In the genomic region with DNA sequence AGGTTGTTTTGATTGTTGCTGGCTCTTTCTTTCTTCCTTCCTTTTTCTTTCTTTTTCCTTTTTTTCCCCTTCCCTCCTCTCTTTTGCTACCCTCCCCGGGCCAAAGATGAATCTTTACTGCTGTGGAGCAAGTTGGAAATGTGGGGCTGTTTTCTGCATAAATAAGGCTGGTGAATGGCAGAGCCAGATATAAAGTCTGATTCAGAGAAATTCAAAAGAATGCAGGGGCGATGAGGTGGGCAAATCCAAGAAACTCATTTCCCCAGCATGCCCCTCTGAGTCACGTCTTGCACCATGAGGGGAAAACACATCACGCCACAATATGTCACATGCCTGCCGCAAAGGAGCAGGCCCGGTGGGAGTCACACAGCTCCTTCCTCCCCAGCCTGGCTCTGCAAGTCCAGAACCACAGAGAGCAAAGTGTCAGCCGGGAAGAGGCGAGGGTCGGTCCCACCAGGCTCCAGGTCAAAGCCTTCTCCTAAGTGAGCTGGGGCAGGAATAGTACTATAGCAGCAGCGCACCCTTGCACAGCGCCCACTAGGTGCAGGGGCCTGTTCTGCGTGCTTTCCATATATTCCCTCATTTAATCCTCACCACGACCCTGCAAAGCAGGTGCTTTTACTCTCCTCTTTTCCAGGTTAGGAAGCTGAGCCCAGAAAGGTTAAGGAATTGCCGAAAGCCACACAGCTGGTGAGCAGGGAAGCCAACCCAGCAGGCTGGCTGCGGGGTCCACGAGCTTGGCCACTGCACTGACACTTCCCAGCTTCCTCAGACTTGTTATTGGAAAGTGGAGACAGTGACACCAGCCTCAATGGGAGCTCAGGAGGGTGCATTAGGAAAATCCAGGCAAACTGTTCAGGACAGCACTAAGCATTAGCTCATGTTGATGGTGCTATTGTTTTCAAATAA, we compare ENCODE assay signal across 1 cellular context.
TF ChIP-seq lines count a peak whose summit lies in the region.

No MANE protein-coding gene starts in this region.

TF ChIP-seq in HepG2, 621 proteins besides CTCF, POLR2A, EP300 and RAD21 (continued from another document and continues in another):
- peak; percentile 50; the same call in 1 of the 2 replicates for TF ChIP-seq KDM2A (CRISPR knock-in tag; IDR thresholded peaks at IDR 0.05; ENCODE audit: borderline replicate concordance, low read depth)
- TF ChIP-seq NR2F6 (IDR thresholded peaks at IDR 0.05): 0 out of 2 replicates have a peak, but pooled peaks have one; percentile 49
- TF ChIP-seq NR2F6 (CRISPR knock-in tag; IDR thresholded peaks at IDR 0.05): peak; percentile 48; the same call in 1 of the 2 replicates
- TF ChIP-seq TBX3 (IDR thresholded peaks at IDR 0.05; ENCODE audit: borderline replicate concordance): no peak
- 0 out of 2 replicates have a peak, but pooled peaks have one; percentile 66 for TF ChIP-seq ZNF333 (CRISPR knock-in tag; IDR thresholded peaks at IDR 0.05; ENCODE audit: borderline replicate concordance)
- peak; percentile 68; the same call in 1 of the 2 replicates for TF ChIP-seq HOXA3 (CRISPR knock-in tag; IDR thresholded peaks at IDR 0.05)
- TF ChIP-seq FOXJ3 (CRISPR knock-in tag; IDR thresholded peaks at IDR 0.05; ENCODE audit: borderline replicate concordance): no peak
- peak; percentile 43; the same call in 1 of the 2 replicates for TF ChIP-seq HNRNPL (IDR thresholded peaks at IDR 0.05; ENCODE audit: low read depth, low read length)
- no peak for TF ChIP-seq TAF15 (IDR thresholded peaks at IDR 0.05; ENCODE audit: low read depth, low read length, poor library complexity, severe bottlenecking)
- peak; percentile 10; the same call in 1 of the 2 replicates for TF ChIP-seq BRD4 (CRISPR knock-in tag; IDR thresholded peaks at IDR 0.05)
- TF ChIP-seq BCL6 (CRISPR knock-in tag; IDR thresholded peaks at IDR 0.05): peak; percentile 31; the same call in 1 of the 2 replicates
- TF ChIP-seq SP4 (CRISPR knock-in tag; IDR thresholded peaks at IDR 0.05): peak; percentile 32; the same call in 1 of the 2 replicates
- TF ChIP-seq THAP11 (CRISPR knock-in tag; IDR thresholded peaks at IDR 0.05): no peak
- peak; percentile 78 for TF ChIP-seq PHF5A (CRISPR knock-in tag; IDR thresholded peaks at IDR 0.05; ENCODE audit: low read depth, unreplicated experiment)
- TF ChIP-seq ZNF138 (CRISPR knock-in tag; IDR thresholded peaks at IDR 0.05; ENCODE audit: low read depth): no peak
- TF ChIP-seq, protein P1, sequence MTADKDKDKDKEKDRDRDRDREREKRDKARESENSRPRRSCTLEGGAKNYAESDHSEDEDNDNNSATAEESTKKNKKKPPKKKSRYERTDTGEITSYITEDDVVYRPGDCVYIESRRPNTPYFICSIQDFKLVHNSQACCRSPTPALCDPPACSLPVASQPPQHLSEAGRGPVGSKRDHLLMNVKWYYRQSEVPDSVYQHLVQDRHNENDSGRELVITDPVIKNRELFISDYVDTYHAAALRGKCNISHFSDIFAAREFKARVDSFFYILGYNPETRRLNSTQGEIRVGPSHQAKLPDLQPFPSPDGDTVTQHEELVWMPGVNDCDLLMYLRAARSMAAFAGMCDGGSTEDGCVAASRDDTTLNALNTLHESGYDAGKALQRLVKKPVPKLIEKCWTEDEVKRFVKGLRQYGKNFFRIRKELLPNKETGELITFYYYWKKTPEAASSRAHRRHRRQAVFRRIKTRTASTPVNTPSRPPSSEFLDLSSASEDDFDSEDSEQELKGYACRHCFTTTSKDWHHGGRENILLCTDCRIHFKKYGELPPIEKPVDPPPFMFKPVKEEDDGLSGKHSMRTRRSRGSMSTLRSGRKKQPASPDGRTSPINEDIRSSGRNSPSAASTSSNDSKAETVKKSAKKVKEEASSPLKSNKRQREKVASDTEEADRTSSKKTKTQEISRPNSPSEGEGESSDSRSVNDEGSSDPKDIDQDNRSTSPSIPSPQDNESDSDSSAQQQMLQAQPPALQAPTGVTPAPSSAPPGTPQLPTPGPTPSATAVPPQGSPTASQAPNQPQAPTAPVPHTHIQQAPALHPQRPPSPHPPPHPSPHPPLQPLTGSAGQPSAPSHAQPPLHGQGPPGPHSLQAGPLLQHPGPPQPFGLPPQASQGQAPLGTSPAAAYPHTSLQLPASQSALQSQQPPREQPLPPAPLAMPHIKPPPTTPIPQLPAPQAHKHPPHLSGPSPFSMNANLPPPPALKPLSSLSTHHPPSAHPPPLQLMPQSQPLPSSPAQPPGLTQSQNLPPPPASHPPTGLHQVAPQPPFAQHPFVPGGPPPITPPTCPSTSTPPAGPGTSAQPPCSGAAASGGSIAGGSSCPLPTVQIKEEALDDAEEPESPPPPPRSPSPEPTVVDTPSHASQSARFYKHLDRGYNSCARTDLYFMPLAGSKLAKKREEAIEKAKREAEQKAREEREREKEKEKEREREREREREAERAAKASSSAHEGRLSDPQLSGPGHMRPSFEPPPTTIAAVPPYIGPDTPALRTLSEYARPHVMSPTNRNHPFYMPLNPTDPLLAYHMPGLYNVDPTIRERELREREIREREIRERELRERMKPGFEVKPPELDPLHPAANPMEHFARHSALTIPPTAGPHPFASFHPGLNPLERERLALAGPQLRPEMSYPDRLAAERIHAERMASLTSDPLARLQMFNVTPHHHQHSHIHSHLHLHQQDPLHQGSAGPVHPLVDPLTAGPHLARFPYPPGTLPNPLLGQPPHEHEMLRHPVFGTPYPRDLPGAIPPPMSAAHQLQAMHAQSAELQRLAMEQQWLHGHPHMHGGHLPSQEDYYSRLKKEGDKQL (CRISPR knock-in tag; IDR thresholded peaks at IDR 0.05; ENCODE audit: low read depth): no peak
- TF ChIP-seq, protein P2, sequence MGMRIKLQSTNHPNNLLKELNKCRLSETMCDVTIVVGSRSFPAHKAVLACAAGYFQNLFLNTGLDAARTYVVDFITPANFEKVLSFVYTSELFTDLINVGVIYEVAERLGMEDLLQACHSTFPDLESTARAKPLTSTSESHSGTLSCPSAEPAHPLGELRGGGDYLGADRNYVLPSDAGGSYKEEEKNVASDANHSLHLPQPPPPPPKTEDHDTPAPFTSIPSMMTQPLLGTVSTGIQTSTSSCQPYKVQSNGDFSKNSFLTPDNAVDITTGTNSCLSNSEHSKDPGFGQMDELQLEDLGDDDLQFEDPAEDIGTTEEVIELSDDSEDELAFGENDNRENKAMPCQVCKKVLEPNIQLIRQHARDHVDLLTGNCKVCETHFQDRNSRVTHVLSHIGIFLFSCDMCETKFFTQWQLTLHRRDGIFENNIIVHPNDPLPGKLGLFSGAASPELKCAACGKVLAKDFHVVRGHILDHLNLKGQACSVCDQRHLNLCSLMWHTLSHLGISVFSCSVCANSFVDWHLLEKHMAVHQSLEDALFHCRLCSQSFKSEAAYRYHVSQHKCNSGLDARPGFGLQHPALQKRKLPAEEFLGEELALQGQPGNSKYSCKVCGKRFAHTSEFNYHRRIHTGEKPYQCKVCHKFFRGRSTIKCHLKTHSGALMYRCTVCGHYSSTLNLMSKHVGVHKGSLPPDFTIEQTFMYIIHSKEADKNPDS (CRISPR knock-in tag; IDR thresholded peaks at IDR 0.05): no peak
- TF ChIP-seq KLF12 (CRISPR knock-in tag; IDR thresholded peaks at IDR 0.05; ENCODE audit: borderline replicate concordance): 0 out of 2 replicates have a peak, but pooled peaks have one; percentile 7
- TF ChIP-seq IRF2 (CRISPR knock-in tag; IDR thresholded peaks at IDR 0.05): peak; percentile 33; the same call in 1 of the 2 replicates
- no peak for TF ChIP-seq MBNL3 (CRISPR knock-in tag; conservative IDR thresholded peaks at IDR 0.05)
- peak in 1 of 2 experiments; percentile 12; a peak in 1 of 4 replicates for TF ChIP-seq NR2F1 (CRISPR knock-in tag; IDR thresholded peaks at IDR 0.05)
- TF ChIP-seq SP140L (CRISPR knock-in tag; IDR thresholded peaks at IDR 0.05; ENCODE audit: borderline replicate concordance): no peak
- TF ChIP-seq ZNF619 (CRISPR knock-in tag; IDR thresholded peaks at IDR 0.05): 0 out of 2 replicates have a peak, but pooled peaks have one; percentile 39
- TF ChIP-seq, protein P3, sequence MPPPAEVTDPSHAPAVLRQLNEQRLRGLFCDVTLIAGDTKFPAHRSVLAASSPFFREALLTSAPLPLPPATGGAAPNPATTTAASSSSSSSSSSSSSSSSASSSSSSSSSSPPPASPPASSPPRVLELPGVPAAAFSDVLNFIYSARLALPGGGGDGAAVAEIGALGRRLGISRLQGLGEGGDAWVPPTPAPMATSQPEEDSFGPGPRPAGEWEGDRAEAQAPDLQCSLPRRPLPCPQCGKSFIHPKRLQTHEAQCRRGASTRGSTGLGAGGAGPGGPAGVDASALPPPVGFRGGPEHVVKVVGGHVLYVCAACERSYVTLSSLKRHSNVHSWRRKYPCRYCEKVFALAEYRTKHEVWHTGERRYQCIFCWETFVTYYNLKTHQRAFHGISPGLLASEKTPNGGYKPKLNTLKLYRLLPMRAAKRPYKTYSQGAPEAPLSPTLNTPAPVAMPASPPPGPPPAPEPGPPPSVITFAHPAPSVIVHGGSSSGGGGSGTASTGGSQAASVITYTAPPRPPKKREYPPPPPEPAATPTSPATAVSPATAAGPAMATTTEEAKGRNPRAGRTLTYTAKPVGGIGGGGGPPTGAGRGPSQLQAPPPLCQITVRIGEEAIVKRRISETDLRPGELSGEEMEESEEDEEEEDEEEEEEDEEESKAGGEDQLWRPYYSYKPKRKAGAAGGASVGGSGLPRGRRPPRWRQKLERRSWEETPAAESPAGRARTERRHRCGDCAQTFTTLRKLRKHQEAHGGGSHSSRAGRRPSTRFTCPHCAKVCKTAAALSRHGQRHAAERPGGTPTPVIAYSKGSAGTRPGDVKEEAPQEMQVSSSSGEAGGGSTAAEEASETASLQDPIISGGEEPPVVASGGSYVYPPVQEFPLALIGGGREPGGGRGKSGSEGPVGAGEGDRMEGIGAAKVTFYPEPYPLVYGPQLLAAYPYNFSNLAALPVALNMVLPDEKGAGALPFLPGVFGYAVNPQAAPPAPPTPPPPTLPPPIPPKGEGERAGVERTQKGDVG (CRISPR knock-in tag; IDR thresholded peaks at IDR 0.05; ENCODE audit: borderline replicate concordance): 0 out of 2 replicates have a peak, but pooled peaks have one; percentile 18
- TF ChIP-seq, protein P4, sequence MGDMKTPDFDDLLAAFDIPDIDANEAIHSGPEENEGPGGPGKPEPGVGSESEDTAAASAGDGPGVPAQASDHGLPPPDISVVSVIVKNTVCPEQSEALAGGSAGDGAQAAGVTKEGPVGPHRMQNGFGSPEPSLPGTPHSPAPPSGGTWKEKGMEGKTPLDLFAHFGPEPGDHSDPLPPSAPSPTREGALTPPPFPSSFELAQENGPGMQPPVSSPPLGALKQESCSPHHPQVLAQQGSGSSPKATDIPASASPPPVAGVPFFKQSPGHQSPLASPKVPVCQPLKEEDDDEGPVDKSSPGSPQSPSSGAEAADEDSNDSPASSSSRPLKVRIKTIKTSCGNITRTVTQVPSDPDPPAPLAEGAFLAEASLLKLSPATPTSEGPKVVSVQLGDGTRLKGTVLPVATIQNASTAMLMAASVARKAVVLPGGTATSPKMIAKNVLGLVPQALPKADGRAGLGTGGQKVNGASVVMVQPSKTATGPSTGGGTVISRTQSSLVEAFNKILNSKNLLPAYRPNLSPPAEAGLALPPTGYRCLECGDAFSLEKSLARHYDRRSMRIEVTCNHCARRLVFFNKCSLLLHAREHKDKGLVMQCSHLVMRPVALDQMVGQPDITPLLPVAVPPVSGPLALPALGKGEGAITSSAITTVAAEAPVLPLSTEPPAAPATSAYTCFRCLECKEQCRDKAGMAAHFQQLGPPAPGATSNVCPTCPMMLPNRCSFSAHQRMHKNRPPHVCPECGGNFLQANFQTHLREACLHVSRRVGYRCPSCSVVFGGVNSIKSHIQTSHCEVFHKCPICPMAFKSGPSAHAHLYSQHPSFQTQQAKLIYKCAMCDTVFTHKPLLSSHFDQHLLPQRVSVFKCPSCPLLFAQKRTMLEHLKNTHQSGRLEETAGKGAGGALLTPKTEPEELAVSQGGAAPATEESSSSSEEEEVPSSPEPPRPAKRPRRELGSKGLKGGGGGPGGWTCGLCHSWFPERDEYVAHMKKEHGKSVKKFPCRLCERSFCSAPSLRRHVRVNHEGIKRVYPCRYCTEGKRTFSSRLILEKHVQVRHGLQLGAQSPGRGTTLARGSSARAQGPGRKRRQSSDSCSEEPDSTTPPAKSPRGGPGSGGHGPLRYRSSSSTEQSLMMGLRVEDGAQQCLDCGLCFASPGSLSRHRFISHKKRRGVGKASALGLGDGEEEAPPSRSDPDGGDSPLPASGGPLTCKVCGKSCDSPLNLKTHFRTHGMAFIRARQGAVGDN (CRISPR knock-in tag; IDR thresholded peaks at IDR 0.05): peak; percentile 84
- TF ChIP-seq ZNF501 (CRISPR knock-in tag; IDR thresholded peaks at IDR 0.05): peak; percentile 91
- peak; percentile 61; the same call in 1 of the 2 replicates for TF ChIP-seq TGIF2 (CRISPR knock-in tag; IDR thresholded peaks at IDR 0.05)
- TF ChIP-seq RBAK (CRISPR knock-in tag; IDR thresholded peaks at IDR 0.05): no peak
- 0 out of 2 replicates have a peak, but pooled peaks have one; percentile 30 for TF ChIP-seq ZNF782 (CRISPR knock-in tag; IDR thresholded peaks at IDR 0.05; ENCODE audit: borderline replicate concordance)
- peak; percentile 53; the same call in 1 of the 3 replicates for TF ChIP-seq MXI1 (IDR thresholded peaks at IDR 0.05; ENCODE audit: borderline replicate concordance, low read depth, low read length)
- TF ChIP-seq, protein P5, sequence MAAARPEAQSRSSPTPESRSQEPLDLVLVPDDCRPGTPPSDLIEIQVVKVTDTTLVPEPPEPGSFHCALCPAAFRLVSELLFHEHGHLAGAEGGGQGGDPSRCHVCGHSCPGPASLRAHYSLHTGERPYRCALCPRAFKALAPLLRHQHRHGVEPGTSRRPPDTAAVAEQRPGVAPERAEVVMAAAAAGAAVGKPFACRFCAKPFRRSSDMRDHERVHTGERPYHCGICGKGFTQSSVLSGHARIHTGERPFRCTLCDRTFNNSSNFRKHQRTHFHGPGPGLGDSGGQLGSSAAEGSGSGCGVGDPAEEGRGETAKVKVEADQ (CRISPR knock-in tag; IDR thresholded peaks at IDR 0.05; ENCODE audit: borderline replicate concordance): no peak; the same call in 1 of the 2 replicates
- TF ChIP-seq NR1H2 (CRISPR knock-in tag; IDR thresholded peaks at IDR 0.05; ENCODE audit: borderline replicate concordance, low read depth): peak; percentile 68; the same call in 1 of the 2 replicates
- TF ChIP-seq TMF1 (CRISPR knock-in tag; IDR thresholded peaks at IDR 0.05; ENCODE audit: low read depth): no peak
- TF ChIP-seq RFX3 (CRISPR knock-in tag; IDR thresholded peaks at IDR 0.05): no peak
- peak; percentile 56 for TF ChIP-seq POLR2AphosphoS5 (IDR thresholded peaks at IDR 0.05; ENCODE audit: low read depth, low read length)
- TF ChIP-seq, protein P6, sequence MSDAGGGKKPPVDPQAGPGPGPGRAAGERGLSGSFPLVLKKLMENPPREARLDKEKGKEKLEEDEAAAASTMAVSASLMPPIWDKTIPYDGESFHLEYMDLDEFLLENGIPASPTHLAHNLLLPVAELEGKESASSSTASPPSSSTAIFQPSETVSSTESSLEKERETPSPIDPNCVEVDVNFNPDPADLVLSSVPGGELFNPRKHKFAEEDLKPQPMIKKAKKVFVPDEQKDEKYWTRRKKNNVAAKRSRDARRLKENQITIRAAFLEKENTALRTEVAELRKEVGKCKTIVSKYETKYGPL (CRISPR knock-in tag; IDR thresholded peaks at IDR 0.05): no peak
- TF ChIP-seq PAX8 (CRISPR knock-in tag; IDR thresholded peaks at IDR 0.05; ENCODE audit: borderline replicate concordance): no peak
- no peak for TF ChIP-seq FOXP1 (IDR thresholded peaks at IDR 0.05)
- TF ChIP-seq FOXP1 (CRISPR knock-in tag; IDR thresholded peaks at IDR 0.05): no peak
- no peak for TF ChIP-seq KDM3A (CRISPR knock-in tag; IDR thresholded peaks at IDR 0.05; ENCODE audit: low read depth)
- TF ChIP-seq ZNF660 (CRISPR knock-in tag; IDR thresholded peaks at IDR 0.05; ENCODE audit: borderline replicate concordance, low read depth): no peak
- TF ChIP-seq SNAPC2 (CRISPR knock-in tag; IDR thresholded peaks at IDR 0.05): no peak
- TF ChIP-seq POLR2G (IDR thresholded peaks at IDR 0.05; ENCODE audit: low read depth, low read length): peak; percentile 85
- no peak for TF ChIP-seq SOX6 (IDR thresholded peaks at IDR 0.05)
- TF ChIP-seq SOX6 (CRISPR knock-in tag; IDR thresholded peaks at IDR 0.05): peak; percentile 52
- TF ChIP-seq CHD4 (IDR thresholded peaks at IDR 0.05; ENCODE audit: borderline replicate concordance, low read length): peak; percentile 83; the same call in 1 of the 2 replicates
